In genomic region chr7:40545739-40546138, GRCh38 we compare ENCODE assay signal across 19 cellular contexts.
"Had no signal": no experiment of that assay in that cellular context is flagged by ENCODE, and none has a peak within 500 bp of the region (broad histone marks: within the 10 kb centered on the region; RNA-seq: fewer than 3 reads in every experiment).

No MANE protein-coding gene starts in this region.

- DNase-seq: activated CD4-positive, alpha-beta T cell treated with anti-CD3 and anti-CD28 coated beads for 4 hours; activated CD4-positive, alpha-beta T cell treated with anti-CD3 and anti-CD28 coated beads, Interleukin-2, amount 50 U/mL, for 4 hours; activated gamma-delta T cell; activated naive CD4-positive, alpha-beta T cell treated with anti-CD3 and anti-CD28 coated beads, Interleukin-2, amount 10 ng/mL, durations not matched to agents 7 days and 5 days; activated naive CD8-positive, alpha-beta T cell treated with anti-CD3 and anti-CD28 coated beads, Interleukin-2, amount 10 ng/mL, durations not matched to agents 7 days and 5 days; caudate nucleus; endodermal cell; foreskin keratinocyte; left lung; natural killer cell; right lobe of liver; stimulated activated CD4-positive, alpha-beta T cell treated with anti-CD3 and anti-CD28 coated beads, Interleukin-4, amount 100 ng/mL, for 24 hours; T-helper 9 cell; upper lobe of left lung had no signal

- H3K27ac Mint-ChIP-seq: activated naive CD4-positive, alpha-beta T cell treated with anti-CD3 and anti-CD28 coated beads, Interleukin-2, amount 10 ng/mL, durations not matched to agents 7 days and 5 days; activated naive CD8-positive, alpha-beta T cell treated with anti-CD3 and anti-CD28 coated beads, Interleukin-2, amount 10 ng/mL, durations not matched to agents 7 days and 5 days; activated T-helper 1 cell treated with anti-CD3 and anti-CD28 coated beads, Interleukin-12 subunit alpha, Interleukin-12 subunit beta, Interleukin-2, Interleukin-4 antibody, amounts not matched to agents 30 ng/mL and 10 ng/mL and 1 ng/mL, durations not matched to agents 14 hours and 24 hours and 36 hours; dendritic cell treated with granulocyte-macrophage colony-stimulating factor and Interleukin-4, amounts not matched to agents 40 ng/mL and 50 ng/mL, for 4 days; endodermal cell; natural killer cell; stimulated activated effector memory CD8-positive, alpha-beta T cell treated with anti-CD3 and anti-CD28 coated beads, Interleukin-12 subunit alpha, Interleukin-12 subunit beta, amount 100 ng/mL, for 72 hours; stimulated activated naive CD8-positive, alpha-beta T cell treated with anti-CD3 and anti-CD28 coated beads, Interleukin-15, Interleukin-2, amounts not matched to agents 100 ng/mL and 50 ng/mL, for 24 hours had no signal

- ATAC-seq: esophagus mucosa; foreskin keratinocyte; natural killer cell; right lobe of liver; stimulated activated effector memory CD8-positive, alpha-beta T cell treated with anti-CD3 and anti-CD28 coated beads, Interleukin-12 subunit alpha, Interleukin-12 subunit beta, amount 100 ng/mL, for 72 hours had no signal

- H3K27me3 Mint-ChIP-seq: activated naive CD4-positive, alpha-beta T cell treated with anti-CD3 and anti-CD28 coated beads, Interleukin-2, amount 10 ng/mL, durations not matched to agents 7 days and 5 days; activated naive CD8-positive, alpha-beta T cell treated with anti-CD3 and anti-CD28 coated beads, Interleukin-2, amount 10 ng/mL, durations not matched to agents 7 days and 5 days; dendritic cell treated with granulocyte-macrophage colony-stimulating factor and Interleukin-4, amounts not matched to agents 40 ng/mL and 50 ng/mL, for 4 days; stimulated activated naive CD8-positive, alpha-beta T cell treated with anti-CD3 and anti-CD28 coated beads, Interleukin-15, Interleukin-2, amounts not matched to agents 100 ng/mL and 50 ng/mL, for 24 hours had no signal

- H3K9me3 Mint-ChIP-seq: activated naive CD4-positive, alpha-beta T cell treated with anti-CD3 and anti-CD28 coated beads, Interleukin-2, amount 10 ng/mL, durations not matched to agents 7 days and 5 days; activated naive CD8-positive, alpha-beta T cell treated with anti-CD3 and anti-CD28 coated beads, Interleukin-2, amount 10 ng/mL, durations not matched to agents 7 days and 5 days; activated T-helper 1 cell treated with anti-CD3 and anti-CD28 coated beads, Interleukin-12 subunit alpha, Interleukin-12 subunit beta, Interleukin-2, Interleukin-4 antibody, amounts not matched to agents 30 ng/mL and 10 ng/mL and 1 ng/mL, durations not matched to agents 14 hours and 24 hours and 36 hours; dendritic cell treated with granulocyte-macrophage colony-stimulating factor and Interleukin-4, amounts not matched to agents 40 ng/mL and 50 ng/mL, for 4 days; endodermal cell; natural killer cell; stimulated activated naive CD8-positive, alpha-beta T cell treated with anti-CD3 and anti-CD28 coated beads, Interleukin-15, Interleukin-2, amounts not matched to agents 100 ng/mL and 50 ng/mL, for 24 hours had no signal

- H3K4me1 Mint-ChIP-seq: activated naive CD4-positive, alpha-beta T cell treated with anti-CD3 and anti-CD28 coated beads, Interleukin-2, amount 10 ng/mL, durations not matched to agents 7 days and 5 days; activated naive CD8-positive, alpha-beta T cell treated with anti-CD3 and anti-CD28 coated beads, Interleukin-2, amount 10 ng/mL, durations not matched to agents 7 days and 5 days; endodermal cell; natural killer cell; stimulated activated effector memory CD8-positive, alpha-beta T cell treated with anti-CD3 and anti-CD28 coated beads, Interleukin-12 subunit alpha, Interleukin-12 subunit beta, amount 100 ng/mL, for 72 hours had no signal

- H3K36me3 Mint-ChIP-seq: activated naive CD4-positive, alpha-beta T cell treated with anti-CD3 and anti-CD28 coated beads, Interleukin-2, amount 10 ng/mL, durations not matched to agents 7 days and 5 days; activated naive CD8-positive, alpha-beta T cell treated with anti-CD3 and anti-CD28 coated beads, Interleukin-2, amount 10 ng/mL, durations not matched to agents 7 days and 5 days; natural killer cell; stimulated activated effector memory CD8-positive, alpha-beta T cell treated with anti-CD3 and anti-CD28 coated beads, Interleukin-12 subunit alpha, Interleukin-12 subunit beta, amount 100 ng/mL, for 72 hours had no signal

- H3K4me3 Mint-ChIP-seq: activated naive CD4-positive, alpha-beta T cell treated with anti-CD3 and anti-CD28 coated beads, Interleukin-2, amount 10 ng/mL, durations not matched to agents 7 days and 5 days; activated naive CD8-positive, alpha-beta T cell treated with anti-CD3 and anti-CD28 coated beads, Interleukin-2, amount 10 ng/mL, durations not matched to agents 7 days and 5 days; activated T-helper 1 cell treated with anti-CD3 and anti-CD28 coated beads, Interleukin-12 subunit alpha, Interleukin-12 subunit beta, Interleukin-2, Interleukin-4 antibody, amounts not matched to agents 30 ng/mL and 10 ng/mL and 1 ng/mL, durations not matched to agents 14 hours and 24 hours and 36 hours; dendritic cell treated with granulocyte-macrophage colony-stimulating factor and Interleukin-4, amounts not matched to agents 40 ng/mL and 50 ng/mL, for 4 days; endodermal cell; natural killer cell; stimulated activated effector memory CD8-positive, alpha-beta T cell treated with anti-CD3 and anti-CD28 coated beads, Interleukin-12 subunit alpha, Interleukin-12 subunit beta, amount 100 ng/mL, for 72 hours; stimulated activated naive CD8-positive, alpha-beta T cell treated with anti-CD3 and anti-CD28 coated beads, Interleukin-15, Interleukin-2, amounts not matched to agents 100 ng/mL and 50 ng/mL, for 24 hours had no signal
